8 cellular contexts compared by ENCODE assay signal in the genomic region with DNA sequence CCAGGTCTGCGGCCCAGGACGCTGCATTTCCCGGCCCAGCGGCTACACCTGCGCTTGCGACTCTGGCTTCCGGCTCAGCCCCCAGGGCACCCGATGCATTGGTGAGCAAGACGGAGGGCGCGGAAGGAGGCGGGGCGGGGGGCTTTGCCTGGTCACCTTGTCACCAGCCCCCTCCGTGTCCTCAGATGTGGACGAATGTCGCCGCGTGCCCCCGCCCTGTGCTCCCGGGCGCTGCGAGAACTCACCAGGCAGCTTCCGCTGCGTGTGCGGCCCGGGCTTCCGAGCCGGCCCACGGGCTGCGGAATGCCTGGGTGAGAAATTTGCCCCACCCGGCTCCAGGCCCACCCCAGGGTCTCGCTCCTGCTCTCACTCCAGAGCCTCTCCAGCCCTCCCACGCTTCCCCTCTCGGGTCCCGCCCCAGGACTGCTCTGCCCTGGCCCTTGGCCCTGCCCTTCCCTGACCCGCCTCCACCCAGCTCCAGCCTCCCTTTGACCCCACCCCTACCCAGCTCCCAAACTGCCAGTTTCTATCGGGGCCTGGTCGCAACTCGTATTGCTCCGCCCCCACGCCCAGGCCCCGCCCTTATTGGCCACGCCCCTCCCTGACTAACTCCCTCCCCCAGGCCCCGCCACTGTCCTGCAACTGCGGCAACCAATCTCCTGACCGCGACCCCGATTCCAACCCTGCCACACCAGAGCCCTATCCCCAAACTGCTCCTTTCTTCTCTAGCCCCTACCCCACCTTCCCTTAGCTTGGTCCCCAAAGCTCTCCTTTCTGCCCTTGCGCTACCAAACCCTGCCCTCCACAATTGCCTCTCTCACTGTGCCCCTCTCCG. TPM values are rescaled to one million over a fixed set of nuclear protein-coding genes. Genes with fewer than 3 reads are reported as not detected.
DNase-seq lines count a peak whose midpoint lies in the region; ATAC-seq and TF ChIP-seq lines count a peak whose summit lies in the region.

No MANE protein-coding gene starts in this region.

- in situ Hi-C loops in brain microvascular endothelial cell (cut with HindIII; ENCODE audit: low pct_ligation_motif_present, low sequenced_read_pairs): no loop called here

- H3K36me3 ChIP-seq in CD4-positive, alpha-beta memory T cell (ENCODE audit: insufficient read depth, low read length): no peaks in the 10 kb centered on the region
- H3K36me3 ChIP-seq in brain microvascular endothelial cell (replicated peaks): no peaks in the 10 kb centered on the region

- peak overlapping the region in 1 of 2 donors; percentile 63 for H3K4me3 ChIP-seq in CD4-positive, alpha-beta memory T cell (ENCODE audit: low read length in 2 of 2)
- H3K4me3 ChIP-seq in brain microvascular endothelial cell (ENCODE audit: low read depth, low read length): peak overlapping the region; percentile 48

- CTCF ChIA-PET in CD4-positive, alpha-beta memory T cell (lab: Charles Lee; ENCODE audit: partially characterized antibody): interaction anchor here (0.8 to 3.2 kb wide), 4 partner anchors 10 to 189 kb away, joined by 3 to 41 read pairs (median 9); no protein-coding TSS in a partner anchor

- no peak for ATAC-seq in HG03378 (IDR thresholded peaks at IDR 0.05; ENCODE audit: unreplicated experiment)

- H3K9me3 ChIP-seq in CD4-positive, alpha-beta memory T cell (ENCODE audit: control insufficient read depth in 1 of 2, low read length in 2 of 2): no peaks in the 10 kb centered on the region

- H3K27me3 Mint-ChIP-seq in CD4-positive, alpha-beta memory T cell: no peaks in the 10 kb centered on the region
- peaks cover 3 to 18% (median 17%) of the 10 kb centered on the region in 3 donors for H3K27me3 Mint-ChIP-seq in immature natural killer cell (ENCODE audit: low read depth in 3 of 3)

- peak overlapping the region; percentile 94 to 100 (median 97) for H3K27ac Mint-ChIP-seq in CD4-positive, alpha-beta memory T cell
- H3K27ac Mint-ChIP-seq in immature natural killer cell: peak overlapping the region; percentile 89 to 98 (median 94)

- no peaks in the 10 kb centered on the region for H3K9me3 Mint-ChIP-seq in CD4-positive, alpha-beta memory T cell
- H3K9me3 Mint-ChIP-seq in immature natural killer cell: no peaks in the 10 kb centered on the region

- peak overlapping the region; percentile 77 to 91 (median 88) for H3K4me3 Mint-ChIP-seq in CD4-positive, alpha-beta memory T cell
- peak overlapping the region; percentile 79 to 93 (median 90) for H3K4me3 Mint-ChIP-seq in immature natural killer cell

- peaks cover 82% of the 10 kb centered on the region for H3K4me1 ChIP-seq in CD4-positive, alpha-beta memory T cell (ENCODE audit: insufficient read depth, low read length)

- peak; percentile 74 to 86 (median 82) for DNase-seq in CD4-positive, alpha-beta memory T cell
- DNase-seq in GM20000 (ENCODE audit: low spot score) (peak; percentile 95), Kasumi-1 (lab: John Stamatoyannopoulos, UW) (peak; percentile 82 to 85), UCSD-AML1 (lab: John Stamatoyannopoulos, UW; ENCODE audit: unreplicated experiment) (peak; percentile 95), brain microvascular endothelial cell (peak; percentile 77), immature natural killer cell (peak; percentile 74 to 87 (median 78))
- peak; percentile 97 for DNase-seq in stimulated activated CD4-positive, alpha-beta T cell treated with anti-CD3 and anti-CD28 coated beads, Interleukin-15, amount 100 ng/mL, for 24 hours

- peaks cover 39 to 98% (median 61%) of the 10 kb centered on the region in 4 donors for H3K4me1 Mint-ChIP-seq in CD4-positive, alpha-beta memory T cell
- H3K4me1 Mint-ChIP-seq in immature natural killer cell: peaks cover 70 to 71% of the 10 kb centered on the region in 2 donors

- peak overlapping the region; percentile 66 for H3K27ac ChIP-seq in CD4-positive, alpha-beta memory T cell (ENCODE audit: low read depth, low read length)
- H3K27ac ChIP-seq in brain microvascular endothelial cell: no peak overlapping the region

- TF ChIP-seq CTCF in GM20000 (IDR thresholded peaks at IDR 0.05; ENCODE audit: extremely low read depth, missing control alignments) (no peak), brain microvascular endothelial cell (IDR thresholded peaks at IDR 0.05; ENCODE audit: low read depth, low read length, missing control alignments) (no peak)

- H3K36me3 Mint-ChIP-seq in CD4-positive, alpha-beta memory T cell: peaks cover 0 to 7% of the 10 kb centered on the region in 2 donors
- no peaks in the 10 kb centered on the region for H3K36me3 Mint-ChIP-seq in immature natural killer cell

- intact Hi-C loops in CD4-positive, alpha-beta memory T cell (cut with micrococcal nuclease): loop anchor here (5.0 kb wide), 2 partner anchors 108 to 322 kb away; a partner anchor contains a TSS

- no peaks in the 10 kb centered on the region for H3K27me3 ChIP-seq in CD4-positive, alpha-beta memory T cell (ENCODE audit: insufficient read depth, low read length)
- no peaks in the 10 kb centered on the region for H3K27me3 ChIP-seq in brain microvascular endothelial cell (replicated peaks)

- POLR2A ChIA-PET in CD4-positive, alpha-beta memory T cell (lab: Charles Lee; ENCODE audit: partially characterized antibody): interaction anchor here (0.6 to 2.4 kb wide), 24 partner anchors 9 to 1207 kb away, joined by 3 to 17 read pairs (median 4); a partner anchor contains a TSS

RNA-seq across cellular contexts. Expression of a gene that starts 8.6 kb away (rescaled TPM):
- 100 to 1,000 TPM; 157 to 158 TPM for total RNA-seq in CD4-positive, alpha-beta memory T cell
- 10 to 100 TPM; 26.0 to 49.4 TPM for polyA plus RNA-seq in CD4-positive, alpha-beta memory T cell
- polyA plus RNA-seq in immature natural killer cell: 10 to 100 TPM in 2 of 3 donors, 1 to 10 TPM in 1; 8.9 to 21.5 (median 18.8) TPM

RNA-seq across cellular contexts. Expression of a gene that starts 33.1 kb away (rescaled TPM):
- total RNA-seq in CD4-positive, alpha-beta memory T cell: 100 to 1,000 TPM; 167 to 170 TPM
- 100 to 1,000 TPM; 137 to 155 TPM for polyA plus RNA-seq in CD4-positive, alpha-beta memory T cell
- polyA plus RNA-seq in immature natural killer cell: 100 to 1,000 TPM; 115 to 186 (median 156) TPM
